9 cellular contexts compared by ENCODE assay signal in genomic region chr1:207885129-207886032, GRCh38. TPM values are rescaled to one million over a fixed set of nuclear protein-coding genes. Genes with fewer than 3 reads are reported as not detected.
A peak's percentile ranks its signal among the peaks of the same experiment; 100 is the strongest.
DNase-seq lines count a peak whose midpoint lies in the region; ATAC-seq, FAIRE-seq and TF ChIP-seq lines count a peak whose summit lies in the region.
"Had no signal": no experiment of that assay in that cellular context is flagged by ENCODE, and none has a peak within 500 bp of the region (broad histone marks: within the 10 kb centered on the region; RNA-seq: fewer than 3 reads in every experiment).

No MANE protein-coding gene starts in this region.

- no peaks in the 10 kb centered on the region for H3K27me3 ChIP-seq in mammary epithelial cell (ENCODE audit: insufficient read depth, low read length)
- no peaks in the 10 kb centered on the region for H3K27me3 ChIP-seq in keratinocyte (ENCODE audit: control insufficient read depth, extremely low read depth, insufficient read depth, low read length)

- peak overlapping the region; percentile 33; the same call in 1 of the 2 replicates for H3K27ac ChIP-seq in VCaP
- H3K27ac ChIP-seq in mammary epithelial cell (ENCODE audit: insufficient read depth, low read depth, low read length), result no peak overlapping the region
- H3K27ac ChIP-seq in keratinocyte (ENCODE audit: control insufficient read depth, insufficient read depth, low read length), result no peak overlapping the region

- H3K4me1 ChIP-seq in mammary epithelial cell (ENCODE audit: insufficient read depth, low read length) (peaks cover 15% of the 10 kb centered on the region), keratinocyte (ENCODE audit: control insufficient read depth, extremely low read depth, insufficient read depth, low read length) (peaks cover 27% of the 10 kb centered on the region)

- no peaks in the 10 kb centered on the region for H4K20me1 ChIP-seq in mammary epithelial cell (ENCODE audit: insufficient read depth, low read length)
- H4K20me1 ChIP-seq in keratinocyte (ENCODE audit: control insufficient read depth, extremely low read depth, insufficient read depth, low read length), result no peaks in the 10 kb centered on the region

- in situ Hi-C loops in mammary epithelial cell (cut with MboI; ENCODE audit: low sequenced_read_pairs in 2 of 2), result no loop called here

- no peaks in the 10 kb centered on the region for H3K79me2 ChIP-seq in mammary epithelial cell (ENCODE audit: insufficient read depth, low read length)
- no peaks in the 10 kb centered on the region for H3K79me2 ChIP-seq in keratinocyte (ENCODE audit: control insufficient read depth, insufficient read depth, low read length)

- no peaks in the 10 kb centered on the region for H3K9me1 ChIP-seq in keratinocyte (ENCODE audit: control insufficient read depth, extremely low read depth, insufficient read depth, low read length)

- H3K9me3 ChIP-seq in mammary epithelial cell (replicated peaks; ENCODE audit: insufficient read depth, low read length), result no peaks in the 10 kb centered on the region
- H3K9me3 ChIP-seq in keratinocyte (ENCODE audit: control insufficient read depth, low read depth, low read length), result no peaks in the 10 kb centered on the region

- H3K4me3 ChIP-seq in mammary epithelial cell (replicated peaks in 1 of 3; ENCODE audit: insufficient read depth in 1 of 3, low read depth in 2 of 3, low read length in 3 of 3), result no peak overlapping the region
- no peak overlapping the region for H3K4me3 ChIP-seq in keratinocyte (ENCODE audit: control insufficient read depth in 2 of 3, extremely low read depth in 1 of 3, insufficient read depth in 2 of 3, low read depth in 1 of 3, low read length in 3 of 3)

- CTCF ChIA-PET in mammary epithelial cell (lab: Charles Lee; ENCODE audit: low non-redundant PET), result interaction anchor here (0.5 to 1.3 kb wide), 8 partner anchors 11 to 114 kb away, joined by 3 to 12 read pairs (median 4); no protein-coding TSS in a partner anchor

- peak; percentile 56 to 83 (median 73) for DNase-seq in NCI-H1417 (lab: John Stamatoyannopoulos, UW)
- no peak for DNase-seq in NCI-H1417 treated with DMSO at 0.1 percent for 48 hours (lab: John Stamatoyannopoulos, UW)
- peak; percentile 73 for DNase-seq in NCI-H2107 (lab: John Stamatoyannopoulos, UW)
- peak; percentile 46 for DNase-seq in mammary epithelial cell
- peak; percentile 55 for DNase-seq in keratinocyte (ENCODE audit: low read depth, low spot score)
- peak; percentile 46 to 62 (median 57) for DNase-seq in stimulated activated CD4-positive, alpha-beta T cell treated with anti-CD3 and anti-CD28 coated beads, Interleukin-12 subunit alpha, Interleukin-12 subunit beta, amount 100 ng/mL, for 48 hours (ENCODE audit: low read depth in 2 of 3, low spot score in 1 of 3)

- peak; percentile 90 for TF ChIP-seq CTCF in VCaP (conservative IDR thresholded peaks at IDR 0.05)
- peak; percentile 93 to 94 for TF ChIP-seq CTCF in mammary epithelial cell (conservative IDR thresholded peaks at IDR 0.05 in 1 of 2, IDR thresholded peaks at IDR 0.05 in 1 of 2; ENCODE audit: extremely low read depth in 1 of 2, insufficient read depth in 1 of 2, low read depth in 1 of 2, low read length in 2 of 2)
- TF ChIP-seq CTCF in keratinocyte (optimal IDR thresholded peaks at IDR 0.05 in 1 of 3, IDR thresholded peaks at IDR 0.05 in 1 of 3, conservative IDR thresholded peaks at IDR 0.05 in 1 of 3; ENCODE audit: extremely low read depth in 1 of 3, insufficient read depth in 2 of 3, low read length in 3 of 3), result peak; percentile 94 to 98 (median 95)

- no peaks in the 10 kb centered on the region for H3K36me3 ChIP-seq in mammary epithelial cell (ENCODE audit: insufficient read depth, low read length)
- no peaks in the 10 kb centered on the region for H3K36me3 ChIP-seq in keratinocyte (ENCODE audit: control insufficient read depth in 2 of 2, extremely low read depth in 1 of 2, insufficient read depth in 2 of 2, low read length in 2 of 2)

- ATAC-seq in HG02973 (IDR thresholded peaks at IDR 0.05; ENCODE audit: unreplicated experiment), result peak; percentile 72

- dilution Hi-C loops in mammary epithelial cell (cut with HindIII; ENCODE audit: low sequenced_read_pairs), result no loop called here
- dilution Hi-C loops in keratinocyte (cut with MboI; ENCODE audit: extremely low pct_ligation_motif_present, low sequenced_read_pairs), result no loop called here

- H2AFZ ChIP-seq in mammary epithelial cell (ENCODE audit: low read depth, low read length), result peak overlapping the region; percentile 78
- H2AFZ ChIP-seq in keratinocyte (ENCODE audit: control insufficient read depth, low read length), result peak overlapping the region; percentile 88

- no TSS peak for BruUV-seq in mammary epithelial cell (replicated peaks; lab: Mats Ljungman, UMichigan)

- no peak overlapping the region for H3K4me2 ChIP-seq in mammary epithelial cell (ENCODE audit: insufficient read depth, low read depth, low read length)
- H3K4me2 ChIP-seq in keratinocyte (ENCODE audit: control insufficient read depth, extremely low read depth, insufficient read depth, low read depth, low read length), result peak overlapping the region; percentile 14

- intact Hi-C loops in mammary epithelial cell (cut with micrococcal nuclease), result loop anchor here (1.0 to 5.0 kb wide), 4 partner anchors 57 to 357 kb away; partner anchors contain the start of gene PLXNA2

- peak; percentile 56 for FAIRE-seq in keratinocyte (lab: Jason Lieb, UNC)
- FAIRE-seq: A204.1 had no signal

- 35% methylated on average over 9 of the region's 9 CpGs for WGBS in mammary epithelial cell (ENCODE audit: low coverage, missing lambda C conversion rate)

- H3K9ac ChIP-seq in mammary epithelial cell (ENCODE audit: insufficient read depth, low read length) (no peak overlapping the region), keratinocyte (ENCODE audit: control insufficient read depth, extremely low read depth, insufficient read depth, low read length) (no peak overlapping the region)

RNA-seq across cellular contexts. Expression of gene CD34, which starts 25.5 kb away (rescaled TPM):
- not detected for total RNA-seq in mammary epithelial cell
- polyA plus RNA-seq in mammary epithelial cell, result 0.02 TPM
- polyA minus RNA-seq in mammary epithelial cell, result not detected
- polyA plus RNA-seq in keratinocyte, result 0.03 TPM in 1 of 3 replicates, not detected in the others
- not detected for polyA plus RNA-seq in keratinocyte (2011; ENCODE audit: low read depth)
- 0.05 TPM in 1 of 2 replicates, not detected in the other for polyA plus RNA-seq in keratinocyte (2011; cell fraction: cytosol; rRNA removed)
- polyA plus RNA-seq in keratinocyte (2011; cell fraction: nucleus; rRNA removed), result 0.05 TPM in 1 of 2 replicates, not detected in the other
- 0.07 TPM in 1 of 2 replicates, not detected in the other for polyA plus RNA-seq in keratinocyte (2012; ENCODE audit: low replicate concordance)
- polyA minus RNA-seq in keratinocyte, result not detected in 3 replicates
- not detected for polyA minus RNA-seq in keratinocyte (2011; cell fraction: cytosol; rRNA and poly(A)+ RNA removed)
- polyA minus RNA-seq in keratinocyte (2011; cell fraction: nucleus; rRNA and poly(A)+ RNA removed), result not detected in 2 replicates
